ENCODE assay signal across 1 cellular context in genomic region chr13:75452564-75452963, GRCh38.
TF ChIP-seq lines count a peak whose summit lies in the region.

No MANE protein-coding gene starts in this region.

TF ChIP-seq in HepG2, 621 proteins besides CTCF, POLR2A, EP300 and RAD21 (continued from another document):
- TF ChIP-seq CEBPG (CRISPR knock-in tag; IDR thresholded peaks at IDR 0.05) (peak; percentile 21; the same call in 1 of the 2 replicates), ARID4A (CRISPR knock-in tag; IDR thresholded peaks at IDR 0.05; ENCODE audit: borderline replicate concordance) (no peak), MAFK (conservative IDR thresholded peaks at IDR 0.05 in 1 of 2, IDR thresholded peaks at IDR 0.05 in 1 of 2; ENCODE audit: low read length in 2 of 2) (peak; percentile 55 to 68), HNRNPUL1 (IDR thresholded peaks at IDR 0.05; ENCODE audit: low read depth, low read length) (0 out of 2 replicates have a peak, but pooled peaks have one; percentile 32), ZNF607 (CRISPR knock-in tag; IDR thresholded peaks at IDR 0.05; ENCODE audit: borderline replicate concordance) (no peak), GATAD2A (CRISPR knock-in tag; IDR thresholded peaks at IDR 0.05) (0 out of 2 replicates have a peak, but pooled peaks have one; percentile 36), SOX13 (IDR thresholded peaks at IDR 0.05) (no peak), SOX13 (CRISPR knock-in tag; conservative IDR thresholded peaks at IDR 0.05 in 1 of 2, IDR thresholded peaks at IDR 0.05 in 1 of 2) (peak in 1 of 2 experiments; percentile 24; a peak in 1 of 4 replicates), ZBTB20 (CRISPR knock-in tag; IDR thresholded peaks at IDR 0.05; ENCODE audit: borderline replicate concordance, low read depth) (no peak), ZBTB2 (CRISPR knock-in tag; IDR thresholded peaks at IDR 0.05; ENCODE audit: low read depth) (no peak), ZSCAN31 (CRISPR knock-in tag; IDR thresholded peaks at IDR 0.05; ENCODE audit: low read depth) (no peak), HNF1A (IDR thresholded peaks at IDR 0.05; ENCODE audit: low read depth) (peak; percentile 57; the same call in 1 of the 2 replicates), HNF1A (CRISPR knock-in tag; IDR thresholded peaks at IDR 0.05; ENCODE audit: borderline replicate concordance) (peak; percentile 19; the same call in 1 of the 2 replicates), ZMAT3 (CRISPR knock-in tag; conservative IDR thresholded peaks at IDR 0.05) (no peak), CEBPB (IDR thresholded peaks at IDR 0.05; ENCODE audit: borderline replicate concordance, low read depth, low read length) (peak; percentile 33; the same call in 1 of the 2 replicates), SUZ12 (IDR thresholded peaks at IDR 0.05; ENCODE audit: low read depth, low read length) (no peak), PPARG (CRISPR knock-in tag; conservative IDR thresholded peaks at IDR 0.05) (peak; percentile 70; the same call in 1 of the 2 replicates), ZNF143 (CRISPR knock-in tag; IDR thresholded peaks at IDR 0.05) (no peak), MAFF (IDR thresholded peaks at IDR 0.05; ENCODE audit: low read depth, low read length) (peak; percentile 60)
TF ChIP-seq in HepG2: peak in this region for 9.
